ENCODE assay signal across 18 cellular contexts in the genomic region with DNA sequence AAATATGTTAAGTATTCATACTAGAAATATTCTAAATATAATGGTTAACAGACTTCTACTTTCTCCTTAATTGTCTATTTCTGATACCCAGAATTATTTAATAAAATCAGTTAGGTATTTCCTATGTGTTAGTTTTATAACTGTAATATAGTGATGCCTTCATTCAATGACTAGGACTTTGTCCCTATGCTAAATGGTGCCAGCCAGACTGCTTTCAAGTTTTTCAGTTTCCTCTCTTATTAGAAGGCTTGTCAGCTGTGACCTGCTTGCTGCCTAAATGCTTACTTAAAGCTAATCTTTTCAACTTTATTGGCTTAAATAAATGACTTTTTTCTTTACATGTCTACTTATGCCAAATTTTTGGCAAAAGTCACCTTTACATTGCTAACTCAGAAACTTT.
"Had no signal": no experiment of that assay in that cellular context is flagged by ENCODE, and none has a peak within 500 bp of the region (broad histone marks: within the 10 kb centered on the region; RNA-seq: fewer than 3 reads in every experiment).

No MANE protein-coding gene starts in this region.

- H3K27ac ChIP-seq: coronary artery, foreskin keratinocyte, hepatocyte, psoas muscle, right lobe of liver, testis, tibial nerve had no signal

- FAIRE-seq: endothelial cell of umbilical vein had no signal

- H3K4me3 ChIP-seq: coronary artery, hepatocyte, psoas muscle, right lobe of liver, testis, tibial nerve had no signal

- H3K27me3 ChIP-seq: foreskin keratinocyte, hepatocyte, right lobe of liver, testis, tibial nerve had no signal

- ATAC-seq: foreskin keratinocyte; psoas muscle; stimulated activated naive B cell treated with anti-CD40 and anti-IgM and Interleukin-4, amounts not matched to agents 10 μg/mL and 1 μg/mL and 100 μg/mL, for 72 hours; stimulated activated naive CD8-positive, alpha-beta T cell treated with anti-CD3 and anti-CD28 coated beads, Interleukin-15, amount 100 ng/mL, for 72 hours had no signal

- DNase-seq: cerebellar nuclear complex; effector CD4-positive, alpha-beta T cell; endodermal cell; erythroblast; foreskin keratinocyte; head of caudate nucleus; psoas muscle; retina; right lobe of liver; stimulated activated CD4-positive, alpha-beta T cell treated with anti-CD3 and anti-CD28 coated beads, Interleukin-2, amount 100 ng/mL, for 24 hours; stimulated activated CD4-positive, alpha-beta T cell treated with anti-CD3 and anti-CD28 coated beads, Interleukin-4, amount 100 ng/mL, for 4 hours; stimulated activated naive B cell treated with anti-CD40 and anti-IgM and Interleukin-4, amounts not matched to agents 10 μg/mL and 1 μg/mL and 100 μg/mL, for 72 hours; stimulated activated naive CD8-positive, alpha-beta T cell treated with anti-CD3 and anti-CD28 coated beads, Interleukin-15, amount 100 ng/mL, for 72 hours; testis had no signal

- H3K4me1 ChIP-seq: psoas muscle, right lobe of liver, testis, tibial nerve had no signal

- H3K9me3 ChIP-seq: psoas muscle, right lobe of liver, testis, tibial nerve had no signal

- H3K36me3 ChIP-seq: right lobe of liver had no signal
